In genomic region chr16:3029499-3030127, GRCh38 we compare ENCODE assay signal across 10 cellular contexts. TPM values are rescaled to one million over a fixed set of nuclear protein-coding genes. Genes with fewer than 3 reads are reported as not detected.
DNase-seq lines count a peak whose midpoint lies in the region; ATAC-seq, FAIRE-seq and TF ChIP-seq lines count a peak whose summit lies in the region.
"Had no signal": no experiment of that assay in that cellular context is flagged by ENCODE, and none has a peak within 500 bp of the region (broad histone marks: within the 10 kb centered on the region; RNA-seq: fewer than 3 reads in every experiment).

No MANE protein-coding gene starts in this region.

- H3K4me1 ChIP-seq in pancreas, result peaks cover under 1 to 20% (median 3%) of the 10 kb centered on the region in 3 donors
- H3K4me1 ChIP-seq: SJSA1 had no signal

- FAIRE-seq in pancreas (lab: Jason Lieb, UNC), result no peak

- H3K27ac ChIP-seq in SK-N-MC, result no peak overlapping the region
- H3K27ac ChIP-seq in pancreas, result no peak overlapping the region
- H3K27ac ChIP-seq: SJSA1 had no signal

- no peaks in the 10 kb centered on the region for H3K27me3 ChIP-seq in pancreas

- ATAC-seq in pancreas, result no peak
- ATAC-seq in HG03095 (IDR thresholded peaks at IDR 0.05; ENCODE audit: unreplicated experiment), result no peak
- ATAC-seq in GM18867 (IDR thresholded peaks at IDR 0.05; ENCODE audit: unreplicated experiment), result no peak
- ATAC-seq: mucosa of descending colon had no signal

- TF ChIP-seq CTCF in cardiac fibroblast (IDR thresholded peaks at IDR 0.05; ENCODE audit: low read depth, low read length) (no peak), pancreas (IDR thresholded peaks at IDR 0.05) (no peak)

- intact Hi-C loops in pancreas (cut with DNase I), result no loop called here

- H3K36me3 ChIP-seq in SK-N-MC (ENCODE audit: insufficient read depth, low read length), result peaks cover 15% of the 10 kb centered on the region; the same call in 1 of the 2 replicates
- H3K36me3 ChIP-seq in pancreas, result peaks cover 0 to 6% (median 5%) of the 10 kb centered on the region in 3 donors

- peak overlapping the region; percentile 72 for H3K4me3 ChIP-seq in SK-N-MC
- H3K4me3 ChIP-seq in cardiac fibroblast (replicated peaks in 1 of 2; ENCODE audit: low read depth in 2 of 2, low read length in 2 of 2), result peak overlapping the region in 1 of 2 donors; percentile 28
- H3K4me3 ChIP-seq in pancreas, result no peak overlapping the region
- H3K4me3 ChIP-seq: mucosa of descending colon, SJSA1 had no signal

- H3K9ac ChIP-seq in SK-N-MC (ENCODE audit: insufficient read length), result no peak overlapping the region

- no peaks in the 10 kb centered on the region for H3K9me3 ChIP-seq in SK-N-MC (ENCODE audit: low read depth, low read length)
- H3K9me3 ChIP-seq in pancreas, result no peaks in the 10 kb centered on the region
- H3K9me3 ChIP-seq: mucosa of descending colon, SJSA1 had no signal

- WGBS in pancreas, 2 donors, result 74 to 82% methylated on average over 55 of the region's 55 CpGs

- DNase-seq in GM03348 (ENCODE audit: low spot score) (peak; percentile 67), SK-N-MC (ENCODE audit: low read depth, low spot score) (no peak), cardiac fibroblast (ENCODE audit: low read depth in 2 of 2) (peak; percentile 34 to 38), pancreas (peak in 4 of 6 donors; percentile 26 to 79 (median 48)), NCI-H2029 (lab: John Stamatoyannopoulos, UW) (no peak), NCI-H2171 (lab: John Stamatoyannopoulos, UW) (no peak)

RNA-seq across cellular contexts. Expression of gene THOC6, which starts 5.8 kb away (rescaled TPM):
- 10 to 100 TPM in 1 of 6 donors, 1 to 10 TPM in 5; 6.2 to 13.0 (median 7.7) TPM for total RNA-seq in pancreas
- 10 to 100 TPM; 33.2 to 38.2 TPM for polyA plus RNA-seq in pancreas

RNA-seq across cellular contexts. Expression of gene HCFC1R1, which starts 5.9 kb away (rescaled TPM):
- 10 to 100 TPM; 10.5 to 24.1 (median 12.4) TPM for total RNA-seq in pancreas
- 100 to 1,000 TPM in 1 of 2 donors, 10 to 100 TPM in 1; 93.1 to 119 TPM for polyA plus RNA-seq in pancreas

RNA-seq across cellular contexts. Expression of gene BICDL2, which starts 7.1 kb away (rescaled TPM):
- total RNA-seq in pancreas, result 100 to 1,000 TPM in 1 of 6 donors, 10 to 100 TPM in 5; 48.9 to 106 (median 64.3) TPM
- polyA plus RNA-seq in pancreas, result 100 to 1,000 TPM; 126 to 325 TPM
- total RNA-seq: SJSA1 had no signal

RNA-seq across cellular contexts. Expression of gene TNFRSF12A, which starts 9.4 kb away (rescaled TPM):
- 10 to 100 TPM; 26.8 to 91.1 (median 66.7) TPM for total RNA-seq in pancreas
- polyA plus RNA-seq in pancreas, result 100 to 1,000 TPM; 166 to 185 TPM

RNA-seq across cellular contexts. Expression of gene CLDN6, which starts 11.6 kb away (rescaled TPM):
- total RNA-seq in pancreas, result 1 to 10 TPM in 2 of 6 donors, under 1 TPM in 4; 0.37 to 5.1 (median 0.73) TPM
- polyA plus RNA-seq in pancreas, result 1 to 10 TPM in 1 of 2 donors, under 1 TPM in 1; 0.12 to 3.2 TPM
- total RNA-seq: mucosa of descending colon, SJSA1 had no signal

Comparison
In these comparisons a context has a peak if more than half of its experiments do, and no peak if none do; other contexts are left out.
1. DNase-seq: peak in GM03348 (single experiment), cardiac fibroblast (2 of 2) and pancreas (4 of 6); none in SK-N-MC (single experiment), NCI-H2029 (single experiment) and NCI-H2171 (single experiment).